ENCODE assay signal across 8 cellular contexts in genomic region chr3:140941434-140942220, GRCh38. TPM values are rescaled to one million over a fixed set of nuclear protein-coding genes. Genes with fewer than 3 reads are reported as not detected.
DNase-seq lines count a peak whose midpoint lies in the region; ATAC-seq and TF ChIP-seq lines count a peak whose summit lies in the region.

Gene SLC25A36 (plus strand): TSS chr3:140941836. CDS start chr3:140942055, 219 bp downstream.

- no peaks in the 10 kb centered on the region for H3K4me1 ChIP-seq in H9 (ENCODE audit: insufficient read depth, low read length)

- no peak within 1 kb of the TSS for H2BK5ac ChIP-seq in H9 (ENCODE audit: insufficient read length, low read length)

- H3K9me3 Mint-ChIP-seq in H9 = peaks cover 0 to 5% of the 10 kb centered on the region in 2 experiments; a peak in 2 of 5 replicates
- H3K9me3 Mint-ChIP-seq in nephron progenitor cell = peaks cover 29% of the 10 kb centered on the region
- no peaks in the 10 kb centered on the region for H3K9me3 Mint-ChIP-seq in stimulated activated naive CD8-positive, alpha-beta T cell treated with anti-CD3 and anti-CD28 coated beads, Interleukin-15, amount 100 ng/mL, for 72 hours

- no peak within 1 kb of the TSS for H2BK120ac ChIP-seq in H9 (ENCODE audit: low read depth, low read length, poor library complexity, severe bottlenecking)

- peak within 1 kb of the TSS; percentile 89 for H3K4me3 ChIP-seq in MG63

- no peak within 1 kb of the TSS for H3K23ac ChIP-seq in H9 (ENCODE audit: insufficient read length, low read depth, low read length)

- H3K9ac ChIP-seq in H9 (ENCODE audit: extremely low read depth, insufficient read length, low read length) = peak within 1 kb of the TSS; percentile 90

- H3K4me3 Mint-ChIP-seq in H9 = peak within 1 kb of the TSS; percentile 96
- H3K4me3 Mint-ChIP-seq in nephron progenitor cell = peak within 1 kb of the TSS; percentile 98
- peak within 1 kb of the TSS; percentile 94 to 99 for H3K4me3 Mint-ChIP-seq in stimulated activated naive CD8-positive, alpha-beta T cell treated with anti-CD3 and anti-CD28 coated beads, Interleukin-15, amount 100 ng/mL, for 72 hours

- peak; percentile 99 for DNase-seq in ELR (ENCODE audit: low read depth)
- DNase-seq in H9 = peak; percentile 99
- peak; percentile 98 for DNase-seq in MG63
- peak; percentile 96 for DNase-seq in SHP77 treated with DMSO at 0.1 percent for 48 hours (lab: John Stamatoyannopoulos, UW)
- DNase-seq in activated effector memory CD4-positive, alpha-beta T cell treated with anti-CD3 and anti-CD28 coated beads, Interleukin-2, amount 50 U/mL, for 16 hours = peak; percentile 98
- peak; percentile 95 for DNase-seq in fibroblast of the conjunctiva (ENCODE audit: low read depth)
- DNase-seq in nephron progenitor cell = peak; percentile 95
- peak; percentile 94 to 97 for DNase-seq in stimulated activated naive CD8-positive, alpha-beta T cell treated with anti-CD3 and anti-CD28 coated beads, Interleukin-15, amount 100 ng/mL, for 72 hours

- peak within 1 kb of the TSS; percentile 83 for H3K4me2 ChIP-seq in H9 (ENCODE audit: insufficient read depth, insufficient read length, low read length)

- H2AFZ ChIP-seq in H9 (ENCODE audit: low read length) = no peak within 1 kb of the TSS

- H2BK20ac ChIP-seq in H9 (ENCODE audit: low read depth, low read length, poor library complexity, severe bottlenecking) = no peak within 1 kb of the TSS

- no peak within 1 kb of the TSS for H2BK12ac ChIP-seq in H9 (ENCODE audit: insufficient read length, low read depth, low read length)

- peaks cover 19 to 36% of the 10 kb centered on the region in 2 experiments for H3K4me1 Mint-ChIP-seq in H9
- H3K4me1 Mint-ChIP-seq in nephron progenitor cell = peaks cover 41% of the 10 kb centered on the region
- H3K4me1 Mint-ChIP-seq in stimulated activated naive CD8-positive, alpha-beta T cell treated with anti-CD3 and anti-CD28 coated beads, Interleukin-15, amount 100 ng/mL, for 72 hours = peaks cover 49% of the 10 kb centered on the region

- peak within 1 kb of the TSS; percentile 91 for H3K14ac ChIP-seq in H9 (ENCODE audit: insufficient read depth, low read length)

- H3K27me3 Mint-ChIP-seq in H9 (ENCODE audit: low read depth) = peaks cover 4% of the 10 kb centered on the region
- H3K27me3 Mint-ChIP-seq in nephron progenitor cell (ENCODE audit: low read depth, poor library complexity) = peaks cover 5% of the 10 kb centered on the region
- no peaks in the 10 kb centered on the region for H3K27me3 Mint-ChIP-seq in stimulated activated naive CD8-positive, alpha-beta T cell treated with anti-CD3 and anti-CD28 coated beads, Interleukin-15, amount 100 ng/mL, for 72 hours

- no CpG with 5 or more reads among the region's 72 CpGs for WGBS in H9 (ENCODE audit: extremely low coverage, insufficient read length, low lambda C conversion rate)

- H4K20me1 ChIP-seq in H9 (ENCODE audit: control insufficient read depth, insufficient read depth, insufficient read length) = no peaks in the 10 kb centered on the region

- H4K91ac ChIP-seq in H9 (ENCODE audit: insufficient read length, low read depth, low read length) = no peak within 1 kb of the TSS

- H3T11ph ChIP-seq in H9 (ENCODE audit: low read length) = no peak within 1 kb of the TSS

- no peak within 1 kb of the TSS for H3K56ac ChIP-seq in H9 (ENCODE audit: insufficient read length, low read depth, low read length)

- H3K79me1 ChIP-seq in H9 (ENCODE audit: insufficient read depth, low read depth, low read length, poor library complexity, severe bottlenecking) = no peaks in the 10 kb centered on the region

- no peak within 1 kb of the TSS for H4K8ac ChIP-seq in H9 (replicated peaks; ENCODE audit: insufficient read length, low read depth, low read length)

- H2BK15ac ChIP-seq in H9 (ENCODE audit: low read depth, low read length) = no peak within 1 kb of the TSS

- H3K36me3 Mint-ChIP-seq in H9 (ENCODE audit: insufficient read depth in 1 of 3, low read depth in 3 of 3) (peaks cover 2 to 22% (median 2%) of the 10 kb centered on the region in 3 experiments; a peak in 4 of 7 replicates), nephron progenitor cell (ENCODE audit: low read depth) (peaks cover 15% of the 10 kb centered on the region)

- peak within 1 kb of the TSS; percentile 95 to 100 (median 99) for H3K27ac Mint-ChIP-seq in H9
- peak within 1 kb of the TSS; percentile 99 for H3K27ac Mint-ChIP-seq in nephron progenitor cell
- H3K27ac Mint-ChIP-seq in stimulated activated naive CD8-positive, alpha-beta T cell treated with anti-CD3 and anti-CD28 coated beads, Interleukin-15, amount 100 ng/mL, for 72 hours = peak within 1 kb of the TSS; percentile 97 to 100

- peaks cover 29% of the 10 kb centered on the region; the same call in 1 of the 2 replicates for H3K79me2 ChIP-seq in H9 (ENCODE audit: insufficient read depth, low read length)

- no peak within 1 kb of the TSS for H4K5ac ChIP-seq in H9 (ENCODE audit: insufficient read length, low read depth, low read length)

- H3K27ac ChIP-seq in H9 (ENCODE audit: insufficient read length, low read depth, low read length) = peak within 1 kb of the TSS; percentile 24

- ATAC-seq in stimulated activated naive CD8-positive, alpha-beta T cell treated with anti-CD3 and anti-CD28 coated beads, Interleukin-15, amount 100 ng/mL, for 72 hours = peak; percentile 98

- H3K36me3 ChIP-seq in MG63 = peaks cover 4% of the 10 kb centered on the region

- H3K4ac ChIP-seq in H9 (ENCODE audit: low read depth, low read length) = no peak within 1 kb of the TSS; the same call in 1 of the 2 replicates

- H3K9me3 ChIP-seq in H9 (ENCODE audit: control insufficient read depth, low read depth, low read length) (no peaks in the 10 kb centered on the region), MG63 (no peaks in the 10 kb centered on the region; the same call in 1 of the 2 replicates)

- peak within 1 kb of the TSS; percentile 94 for H3K18ac ChIP-seq in H9 (ENCODE audit: insufficient read length, low read depth, low read length)

- no peaks in the 10 kb centered on the region for H3K27me3 ChIP-seq in H9 (ENCODE audit: insufficient read depth, low read length)
- H3K27me3 ChIP-seq in MG63 = 0 out of 2 replicates have a peak, but pooled peaks cover 2% of the 10 kb centered on the region

- TF ChIP-seq CTCF in H9 (conservative IDR thresholded peaks at IDR 0.05) (no peak), nephron progenitor cell (IDR thresholded peaks at IDR 0.05) (no peak)

- no peak within 1 kb of the TSS for H2AK5ac ChIP-seq in H9 (ENCODE audit: insufficient read length, low read length)

- peaks cover 8% of the 10 kb centered on the region for H3K23me2 ChIP-seq in H9 (ENCODE audit: insufficient read length, low read depth, low read length, poor library complexity, severe bottlenecking)

RNA-seq across cellular contexts. Expression of gene SLC25A36, which starts in this region (rescaled TPM):
- 70.0 and 77.5 TPM in 2 replicates for total RNA-seq in H9 (2021)
- 40.2 and 104 TPM in 2 replicates for total RNA-seq in MG63 (2014; rRNA removed; shearing (Covaris generic); ENCODE audit: low replicate concordance)

Comparison
In these comparisons a context has a peak if more than half of its experiments do, and no peak if none do; other contexts are left out.
1. Peak in every context shown above with its lines: DNase-seq, ATAC-seq, H3K4me3 ChIP-seq and H3K27ac ChIP-seq.